9 cellular contexts compared by ENCODE assay signal in the genomic region with DNA sequence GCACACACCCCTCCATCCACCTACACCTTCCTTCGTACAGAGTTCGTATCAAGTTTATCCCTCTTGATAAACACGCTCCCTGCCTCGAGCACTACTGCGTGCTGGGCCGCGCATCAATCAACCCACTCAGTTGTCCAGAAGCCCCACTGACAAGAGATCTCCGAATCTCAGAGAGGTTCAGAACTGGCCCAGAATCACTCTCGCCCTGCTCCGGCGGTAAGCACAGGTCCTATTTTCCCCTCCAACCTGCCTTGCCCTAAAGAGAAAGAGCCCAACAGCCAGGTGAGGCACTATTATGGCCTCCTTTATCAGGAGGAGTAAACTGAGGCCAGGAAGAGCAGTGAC. TPM values are rescaled to one million over a fixed set of nuclear protein-coding genes. Genes with fewer than 3 reads are reported as not detected.
A peak's percentile ranks its signal among the peaks of the same experiment; 100 is the strongest.
DNase-seq lines count a peak whose midpoint lies in the region; ATAC-seq, FAIRE-seq and TF ChIP-seq lines count a peak whose summit lies in the region.
"Had no signal": no experiment of that assay in that cellular context is flagged by ENCODE, and none has a peak within 500 bp of the region (broad histone marks: within the 10 kb centered on the region; RNA-seq: fewer than 3 reads in every experiment).

No MANE protein-coding gene starts in this region.

- H4K5ac ChIP-seq in H1 (ENCODE audit: insufficient read length, low read depth, low read length): peak overlapping the region; percentile 5

- peak overlapping the region; percentile 38 for H2BK120ac ChIP-seq in H1 (replicated peaks; ENCODE audit: low read depth, low read length)

- H3K4me1 Mint-ChIP-seq in Calu3 (ENCODE audit: low read depth, unreplicated experiment) (peaks cover 45% of the 10 kb centered on the region), osteocyte (ENCODE audit: unreplicated experiment) (peaks cover 26% of the 10 kb centered on the region)

- no peak for TF ChIP-seq CTCF in Calu3 (IDR thresholded peaks at IDR 0.05; ENCODE audit: unreplicated experiment)
- TF ChIP-seq CTCF in H1 (IDR thresholded peaks at IDR 0.05; ENCODE audit: control extremely low read depth in 1 of 3, insufficient read depth in 1 of 3, low read depth in 1 of 3, low read length in 3 of 3): no peak
- no peak for TF ChIP-seq CTCF in osteocyte (IDR thresholded peaks at IDR 0.05)

- no peaks in the 10 kb centered on the region; the same call in 1 of the 2 replicates for H3K79me1 ChIP-seq in H1 (ENCODE audit: low read depth, low read length)

- ATAC-seq in GM21360 (IDR thresholded peaks at IDR 0.05; ENCODE audit: unreplicated experiment): no peak

- CTCF ChIA-PET in Calu3 (lab: Charles Lee) (no interaction called here), H1 (lab: Charles Lee; ENCODE audit: partially characterized antibody) (interaction anchor here (1.3 to 12.8 kb wide), 3 partner anchors 42 to 235 kb away, joined by 3 to 109 read pairs (median 5); no protein-coding TSS in a partner anchor)

- no peak for TF ChIP-seq RAD21 in H1 (IDR thresholded peaks at IDR 0.05 in 1 of 2, conservative IDR thresholded peaks at IDR 0.05 in 1 of 2; ENCODE audit: low read depth in 2 of 2, low read length in 2 of 2)

- H4K20me1 ChIP-seq in Karpas-422 (ENCODE audit: insufficient read depth, low read depth, low read length) (no peaks in the 10 kb centered on the region), H1 (replicated peaks in 1 of 2; ENCODE audit: control insufficient read depth in 1 of 2, insufficient read depth in 2 of 2, low read length in 2 of 2) (no peaks in the 10 kb centered on the region)

- H3K4me1 ChIP-seq in Karpas-422 (ENCODE audit: low read length) (peaks cover 26% of the 10 kb centered on the region), H1 (replicated peaks in 1 of 4; ENCODE audit: control insufficient read depth in 3 of 4, insufficient read depth in 4 of 4, low read length in 3 of 4) (peaks cover 0 to 30% (median 13%) of the 10 kb centered on the region in 4 experiments; a peak in 6 of 7 replicates)

- H3K4ac ChIP-seq in H1 (replicated peaks; ENCODE audit: insufficient read length, low read depth, low read length): peak overlapping the region; percentile 96

- intact Hi-C loops in Calu3 (cut with micrococcal nuclease; ENCODE audit: unreplicated experiment): no loop called here

- H3K18ac ChIP-seq in H1 (ENCODE audit: extremely low read depth, low read length): peak overlapping the region; percentile 42

- H3K56ac ChIP-seq in H1 (replicated peaks; ENCODE audit: insufficient read length, low read depth, low read length): no peak overlapping the region

- H3K14ac ChIP-seq in H1 (ENCODE audit: insufficient read length): no peak overlapping the region

- H3K23me2 ChIP-seq in H1 (ENCODE audit: low read depth, low read length): peaks cover 8% of the 10 kb centered on the region

- H2BK12ac ChIP-seq in H1 (ENCODE audit: low read depth, low read length): peak overlapping the region; percentile 40

- H4K8ac ChIP-seq in H1 (ENCODE audit: extremely low read depth, insufficient read depth, low read length): no peak overlapping the region

- 89% methylated on average over 11 of the region's 11 CpGs; no CpG with 5 or more reads in 1 of the 2 experiments for WGBS in H1 (ENCODE audit: extremely low coverage in 1 of 2, insufficient coverage in 1 of 2, insufficient read length in 1 of 2, insufficient replicate concordance in 2 of 2, low coverage in 1 of 2, low lambda C conversion rate in 2 of 2, missing lambda C conversion rate in 1 of 2), 2 experiments

- H2AFZ ChIP-seq in Karpas-422 (ENCODE audit: low read length) (peak overlapping the region; percentile 93), H1 (ENCODE audit: low read length) (peak overlapping the region; percentile 19)

- DNase-seq in Calu3 (no peak), Karpas-422 (no peak), H1 (ENCODE audit: low read depth in 1 of 2, low spot score in 2 of 2) (no peak), osteocyte (ENCODE audit: extremely low spot score, unreplicated experiment) (no peak), foreskin melanocyte (no peak), NCI-H774 (lab: John Stamatoyannopoulos, UW) (no peak)
- no peak for DNase-seq in stimulated activated CD4-positive, alpha-beta T cell treated with anti-CD3 and anti-CD28 coated beads, Interleukin-4, amount 100 ng/mL, for 24 hours

- POLR2A ChIA-PET in H1 (lab: Charles Lee; ENCODE audit: partially characterized antibody): no interaction called here

- H3K27me3 Mint-ChIP-seq in Calu3 (ENCODE audit: unreplicated experiment) (no peaks in the 10 kb centered on the region), osteocyte (ENCODE audit: unreplicated experiment) (no peaks in the 10 kb centered on the region)

- H3K4me3 ChIP-seq in Karpas-422 (ENCODE audit: low read length) (peak overlapping the region; percentile 96), H1 (ENCODE audit: extremely low read depth in 1 of 4, insufficient read depth in 2 of 4, low read depth in 3 of 4, low read length in 4 of 4) (peak overlapping the region in 3 of 4 experiments; percentile 3 to 98 (median 34); a peak in 7 of 8 replicates)

- H3K36me3 ChIP-seq in Karpas-422 (ENCODE audit: insufficient read depth, low read length) (peaks cover 17% of the 10 kb centered on the region; the same call in 1 of the 2 replicates), H1 (ENCODE audit: control insufficient read depth in 2 of 4, insufficient read depth in 4 of 4, low read length in 3 of 4) (peaks cover 12 to 19% (median 13%) of the 10 kb centered on the region in 4 experiments)

- H3K4me3 Mint-ChIP-seq in Calu3 (ENCODE audit: low read depth, unreplicated experiment): peak overlapping the region; percentile 89
- peak overlapping the region; percentile 98 for H3K4me3 Mint-ChIP-seq in osteocyte (ENCODE audit: unreplicated experiment)

- H2BK20ac ChIP-seq in H1 (ENCODE audit: low read length): 0 out of 2 replicates have a peak overlapping the region, but pooled peaks have one; percentile 80

- no TSS peak for BruUV-seq in Calu3 (replicated peaks; lab: Mats Ljungman, UMichigan)

- H2AK5ac ChIP-seq in H1 (ENCODE audit: low read depth, low read length): peak overlapping the region; percentile 11; the same call in 1 of the 2 replicates

- peak overlapping the region; percentile 75 for H4K91ac ChIP-seq in H1 (replicated peaks; ENCODE audit: insufficient read length, low read length)

- H3K36me3 Mint-ChIP-seq in Calu3 (ENCODE audit: insufficient read depth, unreplicated experiment) (peaks cover 28% of the 10 kb centered on the region), osteocyte (ENCODE audit: unreplicated experiment) (peaks cover 10% of the 10 kb centered on the region)

- no peak overlapping the region for H3K23ac ChIP-seq in H1 (ENCODE audit: insufficient read length)

- H3K9me3 ChIP-seq in Karpas-422 (ENCODE audit: low read length) (no peaks in the 10 kb centered on the region), H1 (ENCODE audit: insufficient read depth in 2 of 2, low read depth in 1 of 2, low read length in 1 of 2) (no peaks in the 10 kb centered on the region)

- FAIRE-seq in H1 (lab: Jason Lieb, UNC): no peak

- peaks cover 38% of the 10 kb centered on the region for H3K79me2 ChIP-seq in Karpas-422 (ENCODE audit: low read length)
- peaks cover 0 to 22% of the 10 kb centered on the region in 2 experiments; a peak in 2 of 4 replicates for H3K79me2 ChIP-seq in H1 (ENCODE audit: control insufficient read depth in 1 of 2, insufficient read depth in 2 of 2, low read length in 2 of 2)

- no peak for TF ChIP-seq EP300 in H1 (IDR thresholded peaks at IDR 0.05; ENCODE audit: borderline replicate concordance in 1 of 2, low read depth in 2 of 2, low read length in 2 of 2)

- 0 out of 2 replicates have a peak overlapping the region, but pooled peaks have one; percentile 33 for H3K27ac ChIP-seq in Karpas-422 (ENCODE audit: low read length)
- H3K27ac ChIP-seq in H1 (ENCODE audit: low read depth, low read length): peak overlapping the region; percentile 1; the same call in 1 of the 2 replicates

- H3K9ac ChIP-seq in Karpas-422 (ENCODE audit: low read length): peak overlapping the region; percentile 97
- H3K9ac ChIP-seq in H1 (replicated peaks in 1 of 4; ENCODE audit: extremely low read depth in 1 of 4, low read depth in 3 of 4, low read length in 3 of 4): no peak overlapping the region; a peak in 1 of 7 replicates

- no peaks in the 10 kb centered on the region for H3K9me2 ChIP-seq in Karpas-422 (replicated peaks; ENCODE audit: insufficient read depth, low read length)

- H3K9me3 Mint-ChIP-seq in Calu3 (ENCODE audit: low read depth, unreplicated experiment): no peaks in the 10 kb centered on the region
- H3K9me3 Mint-ChIP-seq in osteocyte (ENCODE audit: unreplicated experiment): no peaks in the 10 kb centered on the region

- H3K4me2 ChIP-seq in Karpas-422 (ENCODE audit: low read depth, low read length, poor library complexity, severe bottlenecking): peak overlapping the region; percentile 86
- peak overlapping the region; percentile 66 to 95 for H3K4me2 ChIP-seq in H1 (ENCODE audit: insufficient read depth in 1 of 2, low read depth in 2 of 2, low read length in 2 of 2)

- peak overlapping the region; percentile 67; the same call in 1 of the 2 replicates for H2BK5ac ChIP-seq in H1 (ENCODE audit: low read depth, low read length)

- no peak overlapping the region for H2BK15ac ChIP-seq in H1 (ENCODE audit: low read length)

- no peak for TF ChIP-seq POLR2A in H1 (IDR thresholded peaks at IDR 0.05; ENCODE audit: control extremely low read depth in 1 of 2, low read depth in 2 of 2, low read length in 2 of 2)

- H3K27ac Mint-ChIP-seq in Calu3 (ENCODE audit: unreplicated experiment) (peak overlapping the region; percentile 83), osteocyte (ENCODE audit: unreplicated experiment) (peak overlapping the region; percentile 74)

- H3K27me3 ChIP-seq in Karpas-422 (ENCODE audit: low read length): no peaks in the 10 kb centered on the region
- no peaks in the 10 kb centered on the region for H3K27me3 ChIP-seq in H1 (replicated peaks in 1 of 4; ENCODE audit: control insufficient read depth in 3 of 4, extremely low read depth in 1 of 4, insufficient read depth in 3 of 4, low read length in 3 of 4)

RNA-seq across cellular contexts. Expression of a gene that starts 0.5 kb away (rescaled TPM):
- total RNA-seq in Calu3 (2022): 58.6 and 67.4 TPM in 2 replicates
- 44.2 and 70.1 TPM in 2 replicates for total RNA-seq in Karpas-422 (2014; rRNA removed; shearing (Covaris generic); ENCODE audit: low replicate concordance)
- total RNA-seq in H1 (2021; fragmentation: NEBNext Ultra II Directional; extraction: Animal tissue kit (Norgen Biotek cat#: 25700)): 67.0 and 71.9 TPM in 2 replicates
- 71.2 and 108 TPM in 2 replicates for polyA plus RNA-seq in H1 (2011; rRNA removed)
- polyA plus RNA-seq in H1 (2011; cell fraction: cytosol; rRNA removed): 71.7 TPM
- polyA plus RNA-seq in H1 (2011; cell fraction: nucleus; rRNA removed): 289 TPM
- polyA plus RNA-seq in H1 (2012, experiment 1 of 2): 48.9 to 72.2 TPM (median 62.2 TPM) in 4 replicates
- polyA plus RNA-seq in H1 (2012, experiment 2 of 2): 33.3 TPM
- 50.4 TPM for polyA plus RNA-seq in H1 (2013, experiment 1 of 2)
- 45.9 TPM for polyA plus RNA-seq in H1 (2013, experiment 2 of 2)
- polyA minus RNA-seq in H1 (2011; rRNA and poly(A)+ RNA removed): 106 and 112 TPM in 2 replicates
- 60.0 TPM for polyA minus RNA-seq in H1 (2011; cell fraction: cytosol; rRNA and poly(A)+ RNA removed)
- polyA minus RNA-seq in H1 (2011; cell fraction: nucleus; rRNA and poly(A)+ RNA removed): 121 TPM
- total RNA-seq in osteocyte: 130 and 138 TPM in 2 replicates

RNA-seq across cellular contexts. Expression of a gene that starts 1.1 kb away (rescaled TPM):
- total RNA-seq in Calu3 (2022): 25.5 and 26.5 TPM in 2 replicates
- total RNA-seq in Karpas-422 (2014; rRNA removed; shearing (Covaris generic); ENCODE audit: low replicate concordance): 0.65 TPM in 1 of 2 replicates, not detected in the other
- total RNA-seq in H1 (2021; fragmentation: NEBNext Ultra II Directional; extraction: Animal tissue kit (Norgen Biotek cat#: 25700)): 5.8 and 9.5 TPM in 2 replicates
- 16.4 and 18.5 TPM in 2 replicates for polyA plus RNA-seq in H1 (2011; rRNA removed)
- polyA plus RNA-seq in H1 (2011; cell fraction: cytosol; rRNA removed): 29.5 TPM
- polyA plus RNA-seq in H1 (2011; cell fraction: nucleus; rRNA removed): 12.1 TPM
- 11.7 to 13.0 TPM (median 12.0 TPM) in 4 replicates for polyA plus RNA-seq in H1 (2012, experiment 1 of 2)
- polyA plus RNA-seq in H1 (2012, experiment 2 of 2): 12.9 TPM
- 5.0 TPM for polyA plus RNA-seq in H1 (2013, experiment 1 of 2)
- polyA plus RNA-seq in H1 (2013, experiment 2 of 2): 4.6 TPM
- 2.8 and 5.0 TPM in 2 replicates for polyA minus RNA-seq in H1 (2011; rRNA and poly(A)+ RNA removed)
- polyA minus RNA-seq in H1 (2011; cell fraction: cytosol; rRNA and poly(A)+ RNA removed): 4.1 TPM
- polyA minus RNA-seq in H1 (2011; cell fraction: nucleus; rRNA and poly(A)+ RNA removed): 5.0 TPM
- 0.60 TPM in 1 of 2 replicates, not detected in the other for total RNA-seq in osteocyte
- total RNA-seq: HT1080 had no signal

RNA-seq across cellular contexts. Expression of a gene that starts 10.0 kb away (rescaled TPM):
- total RNA-seq in Calu3 (2022) (0.12 and 0.33 TPM in 2 replicates), osteocyte (not detected in 2 replicates)
- 0.11 TPM in 1 of 2 replicates, not detected in the other for total RNA-seq in Karpas-422 (2014; rRNA removed; shearing (Covaris generic); ENCODE audit: low replicate concordance)
- total RNA-seq in H1 (2021; fragmentation: NEBNext Ultra II Directional; extraction: Animal tissue kit (Norgen Biotek cat#: 25700)): 1.5 TPM in 2 replicates
- polyA plus RNA-seq in H1 (2011; rRNA removed): 0.95 and 2.4 TPM in 2 replicates
- polyA plus RNA-seq in H1 (2011; cell fraction: cytosol; rRNA removed): 1.0 TPM
- polyA plus RNA-seq in H1 (2011; cell fraction: nucleus; rRNA removed): 2.2 TPM
- 1.0 to 1.8 TPM (median 1.2 TPM) in 4 replicates for polyA plus RNA-seq in H1 (2012, experiment 1 of 2)
- polyA plus RNA-seq in H1 (2012, experiment 2 of 2): 0.50 TPM
- polyA plus RNA-seq in H1 (2013, experiment 1 of 2): 1.3 TPM
- polyA plus RNA-seq in H1 (2013, experiment 2 of 2): 1.1 TPM
- polyA minus RNA-seq in H1 (2011; rRNA and poly(A)+ RNA removed): 1.1 and 1.4 TPM in 2 replicates
- 1.5 TPM for polyA minus RNA-seq in H1 (2011; cell fraction: cytosol; rRNA and poly(A)+ RNA removed)
- 1.8 TPM for polyA minus RNA-seq in H1 (2011; cell fraction: nucleus; rRNA and poly(A)+ RNA removed)

RNA-seq across cellular contexts. Expression of a gene that starts 40.2 kb away (rescaled TPM):
- total RNA-seq in Calu3 (2022) (0.26 TPM in 1 of 2 replicates, not detected in the other), osteocyte (not detected in 2 replicates)
- not detected in 2 replicates for total RNA-seq in Karpas-422 (2014; rRNA removed; shearing (Covaris generic); ENCODE audit: low replicate concordance)
- total RNA-seq in H1 (2021; fragmentation: NEBNext Ultra II Directional; extraction: Animal tissue kit (Norgen Biotek cat#: 25700)): 1.8 and 1.9 TPM in 2 replicates
- polyA plus RNA-seq in H1 (2011; rRNA removed): 1.0 and 1.3 TPM in 2 replicates
- polyA plus RNA-seq in H1 (2011; cell fraction: cytosol; rRNA removed): 0.78 TPM
- polyA plus RNA-seq in H1 (2011; cell fraction: nucleus; rRNA removed): 3.9 TPM
- polyA plus RNA-seq in H1 (2012, experiment 1 of 2): 0.64 to 1.5 TPM (median 1.2 TPM) in 4 replicates
- polyA plus RNA-seq in H1 (2012, experiment 2 of 2): 0.62 TPM
- polyA plus RNA-seq in H1 (2013, experiment 1 of 2): 1.2 TPM
- 0.99 TPM for polyA plus RNA-seq in H1 (2013, experiment 2 of 2)
- polyA minus RNA-seq in H1 (2011; rRNA and poly(A)+ RNA removed): 0.85 and 1.4 TPM in 2 replicates
- polyA minus RNA-seq in H1 (2011; cell fraction: cytosol; rRNA and poly(A)+ RNA removed): 1.7 TPM
- polyA minus RNA-seq in H1 (2011; cell fraction: nucleus; rRNA and poly(A)+ RNA removed): 2.0 TPM
- total RNA-seq: HT1080 had no signal

RNA-seq across cellular contexts. Expression of a gene that starts 44.5 kb away (rescaled TPM):
- total RNA-seq in Calu3 (2022): 3.9 and 5.4 TPM in 2 replicates
- 5.1 and 9.5 TPM in 2 replicates for total RNA-seq in Karpas-422 (2014; rRNA removed; shearing (Covaris generic); ENCODE audit: low replicate concordance)
- 9.5 and 12.0 TPM in 2 replicates for total RNA-seq in H1 (2021; fragmentation: NEBNext Ultra II Directional; extraction: Animal tissue kit (Norgen Biotek cat#: 25700))
- polyA plus RNA-seq in H1 (2011; rRNA removed): 6.3 and 6.7 TPM in 2 replicates
- 13.6 TPM for polyA plus RNA-seq in H1 (2011; cell fraction: cytosol; rRNA removed)
- polyA plus RNA-seq in H1 (2011; cell fraction: nucleus; rRNA removed): 13.4 TPM
- polyA plus RNA-seq in H1 (2012, experiment 1 of 2): 8.9 to 13.5 TPM (median 12.4 TPM) in 4 replicates
- polyA plus RNA-seq in H1 (2012, experiment 2 of 2): 5.5 TPM
- 15.6 TPM for polyA plus RNA-seq in H1 (2013, experiment 1 of 2)
- polyA plus RNA-seq in H1 (2013, experiment 2 of 2): 13.1 TPM
- polyA minus RNA-seq in H1 (2011; rRNA and poly(A)+ RNA removed): 9.0 and 9.3 TPM in 2 replicates
- polyA minus RNA-seq in H1 (2011; cell fraction: cytosol; rRNA and poly(A)+ RNA removed): 7.4 TPM
- polyA minus RNA-seq in H1 (2011; cell fraction: nucleus; rRNA and poly(A)+ RNA removed): 14.1 TPM
- 6.5 and 7.8 TPM in 2 replicates for total RNA-seq in osteocyte
